Comparison of ENCODE assay signal across 8 cellular contexts in genomic region chr10:96090463-96090800, GRCh38. TPM values are rescaled to one million over a fixed set of nuclear protein-coding genes. Genes with fewer than 3 reads are reported as not detected.
DNase-seq lines count a peak whose midpoint lies in the region; ATAC-seq and TF ChIP-seq lines count a peak whose summit lies in the region.

No MANE protein-coding gene starts in this region.

- H3K4me3 ChIP-seq in AG04450 (ENCODE audit: low read depth, low read length) (peak overlapping the region; percentile 83), HUES48 (ENCODE audit: low read depth, low read length) (peak overlapping the region; percentile 69), astrocyte of the spinal cord (ENCODE audit: low read depth, low read length) (peak overlapping the region; percentile 90), mucosa of stomach (ENCODE audit: low read length) (peak overlapping the region; percentile 98)

- no peak overlapping the region for H3K9ac ChIP-seq in HUES48 (ENCODE audit: low read depth, low read length)
- peak overlapping the region; percentile 96 for H3K9ac ChIP-seq in mucosa of stomach (ENCODE audit: low read length)

- CTCF ChIA-PET in AG04450 (lab: Charles Lee) = interaction anchor here (0.7 to 2.1 kb wide), 3 partner anchors 73 to 396 kb away, joined by 4 to 7 read pairs (median 6); partner anchors contain the start of gene TCTN3

- TF ChIP-seq CTCF in AG04450 (IDR thresholded peaks at IDR 0.05; ENCODE audit: low read depth, low read length) (no peak), astrocyte of the spinal cord (IDR thresholded peaks at IDR 0.05; ENCODE audit: low read depth, low read length) (no peak)

- H3K9me3 ChIP-seq in AG04450 (ENCODE audit: control insufficient read depth, insufficient read depth, low read length) (peaks cover 5% of the 10 kb centered on the region; the same call in 1 of the 2 replicates), HUES48 (ENCODE audit: control insufficient read depth, insufficient read depth, low read length) (no peaks in the 10 kb centered on the region), mucosa of stomach (ENCODE audit: control insufficient read depth, low read length) (peaks cover 5% of the 10 kb centered on the region)

- peak overlapping the region; percentile 91 for H3K27ac ChIP-seq in AG04450 (ENCODE audit: low read depth, low read length)
- H3K27ac ChIP-seq in HUES48 (ENCODE audit: low read depth, low read length) = no peak overlapping the region

- POLR2A ChIA-PET in AG04450 (lab: Yijun Ruan, JAX) = interaction anchor here (0.6 to 3.1 kb wide), 5 partner anchors 34 to 210 kb away, joined by 3 to 56 read pairs (median 6); partner anchors contain the start of genes CCNJ and ZNF518A

- no peak for ATAC-seq in HG02571 (IDR thresholded peaks at IDR 0.05; ENCODE audit: unreplicated experiment)
- ATAC-seq in HG03342 (IDR thresholded peaks at IDR 0.05; ENCODE audit: unreplicated experiment) = no peak

- peaks cover 8% of the 10 kb centered on the region for H3K27me3 ChIP-seq in AG04450 (ENCODE audit: control insufficient read depth, insufficient read depth, low read length)
- peaks cover 4% of the 10 kb centered on the region; the same call in 1 of the 2 replicates for H3K27me3 ChIP-seq in HUES48 (ENCODE audit: control insufficient read depth, insufficient read depth, low read length)
- H3K27me3 ChIP-seq in mucosa of stomach (ENCODE audit: control insufficient read depth, insufficient read depth, low read length) = peaks cover 26% of the 10 kb centered on the region

- no peaks in the 10 kb centered on the region for H3K36me3 ChIP-seq in HUES48 (ENCODE audit: control insufficient read depth, insufficient read depth, low read length)
- no peaks in the 10 kb centered on the region for H3K36me3 ChIP-seq in mucosa of stomach (ENCODE audit: control insufficient read depth, insufficient read depth, low read length)

- in situ Hi-C loops in astrocyte of the spinal cord (cut with HindIII; ENCODE audit: low sequenced_read_pairs) = no loop called here

- H3K4me1 ChIP-seq in HUES48 (ENCODE audit: control insufficient read depth, insufficient read depth, low read length) = no peaks in the 10 kb centered on the region
- H3K4me1 ChIP-seq in mucosa of stomach (ENCODE audit: control insufficient read depth, insufficient read depth, low read length) = no peaks in the 10 kb centered on the region

- no peak for DNase-seq in AG04450 (ENCODE audit: low read depth, low spot score)
- DNase-seq in astrocyte of the spinal cord (ENCODE audit: low read depth, low spot score) = no peak
- DNase-seq in NCI-H1694 (lab: John Stamatoyannopoulos, UW) = no peak
- no peak for DNase-seq in epidermal melanocyte (ENCODE audit: insufficient read length, low spot score)

RNA-seq across cellular contexts. Expression of gene ZNF518A, which starts 39.7 kb away (rescaled TPM):
- 5.7 and 9.1 TPM in 2 replicates for polyA plus RNA-seq in AG04450 (2011; rRNA removed)
- 4.7 and 9.9 TPM in 2 replicates for polyA minus RNA-seq in AG04450 (2011; rRNA and poly(A)+ RNA removed)

RNA-seq across cellular contexts. Expression of gene CCNJ, which starts 47.0 kb away (rescaled TPM):
- 8.4 and 9.2 TPM in 2 replicates for polyA plus RNA-seq in AG04450 (2011; rRNA removed)
- 17.0 and 18.7 TPM in 2 replicates for polyA minus RNA-seq in AG04450 (2011; rRNA and poly(A)+ RNA removed)
